In the genomic region with DNA sequence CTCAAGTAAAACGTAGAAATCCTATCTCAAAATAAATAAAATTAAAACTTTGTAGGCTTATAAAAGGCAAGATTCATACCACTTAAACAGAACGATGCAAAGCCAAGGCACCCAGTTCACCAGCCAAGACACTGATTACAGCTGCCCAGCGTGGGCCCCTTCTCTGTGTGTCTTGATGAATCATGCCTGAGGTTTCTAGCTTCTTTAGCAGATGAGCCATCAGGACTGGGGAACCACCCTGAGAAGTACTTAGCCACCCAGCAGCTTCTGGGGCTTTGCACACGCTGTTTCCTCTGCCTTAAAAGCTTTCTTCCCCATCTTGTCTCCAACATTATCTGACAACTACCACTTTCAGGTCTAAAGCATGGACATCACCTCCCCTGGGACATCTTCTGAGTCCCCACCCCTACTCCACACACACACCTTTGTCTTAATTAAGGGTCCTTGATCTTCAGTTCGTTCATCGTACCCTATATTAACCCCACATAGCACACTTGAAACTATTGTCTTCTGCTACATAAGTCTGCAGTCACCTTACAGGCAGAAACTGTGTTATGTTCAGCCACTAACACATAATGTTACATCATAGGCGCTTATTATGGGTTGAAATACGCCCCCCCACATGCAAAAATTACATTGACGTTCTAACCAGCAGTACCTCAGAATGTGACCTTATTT, we compare ENCODE assay signal across 9 cellular contexts. TPM values are rescaled to one million over a fixed set of nuclear protein-coding genes. Genes with fewer than 3 reads are reported as not detected.
DNase-seq lines count a peak whose midpoint lies in the region; ATAC-seq and TF ChIP-seq lines count a peak whose summit lies in the region.
"Had no signal": no experiment of that assay in that cellular context is flagged by ENCODE, and none has a peak within 500 bp of the region (broad histone marks: within the 10 kb centered on the region; RNA-seq: fewer than 3 reads in every experiment).

No MANE protein-coding gene starts in this region.

- no peak overlapping the region for H3K27ac ChIP-seq in left ventricle myocardium inferior (replicated peaks)
- no peak overlapping the region for H3K27ac ChIP-seq in Peyer's patch
- H3K27ac ChIP-seq in CD4-positive, alpha-beta memory T cell (ENCODE audit: low read depth, low read length): no peak overlapping the region

- DNase-seq in COLO829 (ENCODE audit: low spot score) (peak; percentile 51), GOT3 (lab: John Stamatoyannopoulos, UW) (peak; percentile 22), NOMO-1 (lab: John Stamatoyannopoulos, UW; ENCODE audit: unreplicated experiment in 2 of 2) (peak; percentile 91 to 95), natural killer cell (no peak), left ventricle myocardium inferior (no peak), Peyer's patch (no peak)
- DNase-seq in CD4-positive, alpha-beta memory T cell: no peak

- H3K4me1 ChIP-seq in left ventricle myocardium inferior (no peaks in the 10 kb centered on the region), Peyer's patch (no peaks in the 10 kb centered on the region)
- peaks cover 5% of the 10 kb centered on the region for H3K4me1 ChIP-seq in CD4-positive, alpha-beta memory T cell (ENCODE audit: insufficient read depth, low read length)

- H3K4me3 Mint-ChIP-seq in activated naive CD4-positive, alpha-beta T cell treated with anti-CD3 and anti-CD28 coated beads, Interleukin-2, amount 50 U/mL, for 24 hours: no peak overlapping the region
- H3K4me3 Mint-ChIP-seq in natural killer cell: no peak overlapping the region
- no peak overlapping the region for H3K4me3 Mint-ChIP-seq in CD4-positive, alpha-beta memory T cell

- H3K36me3 Mint-ChIP-seq in activated naive CD4-positive, alpha-beta T cell treated with anti-CD3 and anti-CD28 coated beads, Interleukin-2, amount 50 U/mL, for 24 hours: no peaks in the 10 kb centered on the region
- H3K36me3 Mint-ChIP-seq in natural killer cell: no peaks in the 10 kb centered on the region
- no peaks in the 10 kb centered on the region for H3K36me3 Mint-ChIP-seq in CD4-positive, alpha-beta memory T cell

- peaks cover 14% of the 10 kb centered on the region for H3K27me3 Mint-ChIP-seq in activated naive CD4-positive, alpha-beta T cell treated with anti-CD3 and anti-CD28 coated beads, Interleukin-2, amount 50 U/mL, for 24 hours
- peaks cover 36 to 37% of the 10 kb centered on the region in 2 donors for H3K27me3 Mint-ChIP-seq in natural killer cell (ENCODE audit: low read depth in 2 of 2)
- peaks cover 7 to 32% of the 10 kb centered on the region in 2 donors for H3K27me3 Mint-ChIP-seq in CD4-positive, alpha-beta memory T cell

- H3K9me3 ChIP-seq in left ventricle myocardium inferior (replicated peaks): no peaks in the 10 kb centered on the region
- no peaks in the 10 kb centered on the region for H3K9me3 ChIP-seq in Peyer's patch
- H3K9me3 ChIP-seq in CD4-positive, alpha-beta memory T cell (ENCODE audit: control insufficient read depth in 1 of 2, low read length in 2 of 2): no peaks in the 10 kb centered on the region

- TF ChIP-seq POLR2A in Peyer's patch (IDR thresholded peaks at IDR 0.05): no peak

- intact Hi-C loops in natural killer cell (cut with micrococcal nuclease): no loop called here
- intact Hi-C loops in left ventricle myocardium inferior (cut with micrococcal nuclease): no loop called here
- intact Hi-C loops in CD4-positive, alpha-beta memory T cell (cut with micrococcal nuclease): no loop called here

- H3K9me3 Mint-ChIP-seq in activated naive CD4-positive, alpha-beta T cell treated with anti-CD3 and anti-CD28 coated beads, Interleukin-2, amount 50 U/mL, for 24 hours: no peaks in the 10 kb centered on the region
- no peaks in the 10 kb centered on the region for H3K9me3 Mint-ChIP-seq in natural killer cell
- no peaks in the 10 kb centered on the region for H3K9me3 Mint-ChIP-seq in CD4-positive, alpha-beta memory T cell

- H3K4me3 ChIP-seq in left ventricle myocardium inferior (no peak overlapping the region), Peyer's patch (no peak overlapping the region)
- H3K4me3 ChIP-seq in CD4-positive, alpha-beta memory T cell (ENCODE audit: low read length in 2 of 2): no peak overlapping the region

- CTCF ChIA-PET in CD4-positive, alpha-beta memory T cell (lab: Charles Lee; ENCODE audit: partially characterized antibody): no interaction called here

- H3K36me3 ChIP-seq in left ventricle myocardium inferior: no peaks in the 10 kb centered on the region
- H3K36me3 ChIP-seq in Peyer's patch: no peaks in the 10 kb centered on the region
- H3K36me3 ChIP-seq in CD4-positive, alpha-beta memory T cell (ENCODE audit: insufficient read depth, low read length): no peaks in the 10 kb centered on the region

- POLR2A ChIA-PET in CD4-positive, alpha-beta memory T cell (lab: Charles Lee; ENCODE audit: partially characterized antibody): no interaction called here

- H3K27me3 ChIP-seq in left ventricle myocardium inferior (ENCODE audit: low read depth): peaks cover 36% of the 10 kb centered on the region
- no peaks in the 10 kb centered on the region for H3K27me3 ChIP-seq in Peyer's patch
- peaks cover 5% of the 10 kb centered on the region for H3K27me3 ChIP-seq in CD4-positive, alpha-beta memory T cell (ENCODE audit: insufficient read depth, low read length)

- peak; percentile 69 to 86 (median 78) for ATAC-seq in natural killer cell

- TF ChIP-seq CTCF in natural killer cell (IDR thresholded peaks at IDR 0.05) (no peak), left ventricle myocardium inferior (IDR thresholded peaks at IDR 0.05; ENCODE audit: borderline replicate concordance) (no peak), Peyer's patch (IDR thresholded peaks at IDR 0.05) (no peak)

- H3K4me1 Mint-ChIP-seq in activated naive CD4-positive, alpha-beta T cell treated with anti-CD3 and anti-CD28 coated beads, Interleukin-2, amount 50 U/mL, for 24 hours: peaks cover 34% of the 10 kb centered on the region
- H3K4me1 Mint-ChIP-seq in natural killer cell: peaks cover 0 to 4% of the 10 kb centered on the region in 2 donors
- H3K4me1 Mint-ChIP-seq in CD4-positive, alpha-beta memory T cell: peaks cover 3 to 8% (median 6%) of the 10 kb centered on the region in 4 donors

- H3K27ac Mint-ChIP-seq in activated naive CD4-positive, alpha-beta T cell treated with anti-CD3 and anti-CD28 coated beads, Interleukin-2, amount 50 U/mL, for 24 hours: peak overlapping the region; percentile 42
- H3K27ac Mint-ChIP-seq in natural killer cell: no peak overlapping the region
- no peak overlapping the region for H3K27ac Mint-ChIP-seq in CD4-positive, alpha-beta memory T cell

RNA-seq across cellular contexts. Expression of a gene that starts 8.7 kb away (rescaled TPM):
- total RNA-seq in natural killer cell: 1 to 10 TPM in 1 of 3 donors, under 1 TPM in 1, not detected in 1; 0.94 to 1.8 TPM
- total RNA-seq in left ventricle myocardium inferior: 2.8 TPM
- total RNA-seq in Peyer's patch: 10 to 100 TPM in 1 of 4 donors, 1 to 10 TPM in 3; 2.1 to 18.2 (median 4.2) TPM
- not detected for total RNA-seq in CD4-positive, alpha-beta memory T cell
- polyA plus RNA-seq in CD4-positive, alpha-beta memory T cell: not detected

RNA-seq across cellular contexts. Expression of a gene that starts 17.2 kb away (rescaled TPM):
- total RNA-seq in natural killer cell (not detected), left ventricle myocardium inferior (not detected), Peyer's patch (not detected)
- not detected for total RNA-seq in CD4-positive, alpha-beta memory T cell
- not detected for polyA plus RNA-seq in CD4-positive, alpha-beta memory T cell
- polyA plus RNA-seq: esophagus had no signal

RNA-seq across cellular contexts. Expression of a gene that starts 19.6 kb away (rescaled TPM):
- total RNA-seq in natural killer cell: not detected
- total RNA-seq in left ventricle myocardium inferior: not detected
- total RNA-seq in Peyer's patch: not detected
- total RNA-seq in CD4-positive, alpha-beta memory T cell: not detected
- not detected for polyA plus RNA-seq in CD4-positive, alpha-beta memory T cell
- polyA plus RNA-seq: esophagus had no signal

Comparison
In these comparisons a context has a peak if more than half of its experiments do, and no peak if none do; other contexts are left out.
1. DNase-seq: peak in COLO829 (single experiment), GOT3 (single experiment) and NOMO-1 (2 of 2); none in natural killer cell (single experiment), left ventricle myocardium inferior (single experiment), Peyer's patch (0 of 3) and CD4-positive, alpha-beta memory T cell (0 of 5).